ENCODE assay signal across 2 cellular contexts in genomic region chr3:171404376-171404982, GRCh38.
TF ChIP-seq lines count a peak whose summit lies in the region.

No MANE protein-coding gene starts in this region.

TF ChIP-seq in liver, 16 proteins besides CTCF, POLR2A, EP300 and RAD21 (continued from another document):
- no peak for TF ChIP-seq MAX (IDR thresholded peaks at IDR 0.05)
- TF ChIP-seq, protein P1, sequence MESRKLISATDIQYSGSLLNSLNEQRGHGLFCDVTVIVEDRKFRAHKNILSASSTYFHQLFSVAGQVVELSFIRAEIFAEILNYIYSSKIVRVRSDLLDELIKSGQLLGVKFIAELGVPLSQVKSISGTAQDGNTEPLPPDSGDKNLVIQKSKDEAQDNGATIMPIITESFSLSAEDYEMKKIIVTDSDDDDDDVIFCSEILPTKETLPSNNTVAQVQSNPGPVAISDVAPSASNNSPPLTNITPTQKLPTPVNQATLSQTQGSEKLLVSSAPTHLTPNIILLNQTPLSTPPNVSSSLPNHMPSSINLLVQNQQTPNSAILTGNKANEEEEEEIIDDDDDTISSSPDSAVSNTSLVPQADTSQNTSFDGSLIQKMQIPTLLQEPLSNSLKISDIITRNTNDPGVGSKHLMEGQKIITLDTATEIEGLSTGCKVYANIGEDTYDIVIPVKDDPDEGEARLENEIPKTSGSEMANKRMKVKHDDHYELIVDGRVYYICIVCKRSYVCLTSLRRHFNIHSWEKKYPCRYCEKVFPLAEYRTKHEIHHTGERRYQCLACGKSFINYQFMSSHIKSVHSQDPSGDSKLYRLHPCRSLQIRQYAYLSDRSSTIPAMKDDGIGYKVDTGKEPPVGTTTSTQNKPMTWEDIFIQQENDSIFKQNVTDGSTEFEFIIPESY (IDR thresholded peaks at IDR 0.05), result no peak
- TF ChIP-seq HNF4A (conservative IDR thresholded peaks at IDR 0.05), result peak; percentile 36 to 77
- TF ChIP-seq JUND (IDR thresholded peaks at IDR 0.05), result no peak
- no peak for TF ChIP-seq NR2F2 (IDR thresholded peaks at IDR 0.05)
- TF ChIP-seq ATF3 (IDR thresholded peaks at IDR 0.05), result no peak
- no peak for TF ChIP-seq EGR1 (IDR thresholded peaks at IDR 0.05; ENCODE audit: low read depth in 2 of 2)
- TF ChIP-seq HNF4G (IDR thresholded peaks at IDR 0.05), result peak; percentile 46
- TF ChIP-seq, protein P2, sequence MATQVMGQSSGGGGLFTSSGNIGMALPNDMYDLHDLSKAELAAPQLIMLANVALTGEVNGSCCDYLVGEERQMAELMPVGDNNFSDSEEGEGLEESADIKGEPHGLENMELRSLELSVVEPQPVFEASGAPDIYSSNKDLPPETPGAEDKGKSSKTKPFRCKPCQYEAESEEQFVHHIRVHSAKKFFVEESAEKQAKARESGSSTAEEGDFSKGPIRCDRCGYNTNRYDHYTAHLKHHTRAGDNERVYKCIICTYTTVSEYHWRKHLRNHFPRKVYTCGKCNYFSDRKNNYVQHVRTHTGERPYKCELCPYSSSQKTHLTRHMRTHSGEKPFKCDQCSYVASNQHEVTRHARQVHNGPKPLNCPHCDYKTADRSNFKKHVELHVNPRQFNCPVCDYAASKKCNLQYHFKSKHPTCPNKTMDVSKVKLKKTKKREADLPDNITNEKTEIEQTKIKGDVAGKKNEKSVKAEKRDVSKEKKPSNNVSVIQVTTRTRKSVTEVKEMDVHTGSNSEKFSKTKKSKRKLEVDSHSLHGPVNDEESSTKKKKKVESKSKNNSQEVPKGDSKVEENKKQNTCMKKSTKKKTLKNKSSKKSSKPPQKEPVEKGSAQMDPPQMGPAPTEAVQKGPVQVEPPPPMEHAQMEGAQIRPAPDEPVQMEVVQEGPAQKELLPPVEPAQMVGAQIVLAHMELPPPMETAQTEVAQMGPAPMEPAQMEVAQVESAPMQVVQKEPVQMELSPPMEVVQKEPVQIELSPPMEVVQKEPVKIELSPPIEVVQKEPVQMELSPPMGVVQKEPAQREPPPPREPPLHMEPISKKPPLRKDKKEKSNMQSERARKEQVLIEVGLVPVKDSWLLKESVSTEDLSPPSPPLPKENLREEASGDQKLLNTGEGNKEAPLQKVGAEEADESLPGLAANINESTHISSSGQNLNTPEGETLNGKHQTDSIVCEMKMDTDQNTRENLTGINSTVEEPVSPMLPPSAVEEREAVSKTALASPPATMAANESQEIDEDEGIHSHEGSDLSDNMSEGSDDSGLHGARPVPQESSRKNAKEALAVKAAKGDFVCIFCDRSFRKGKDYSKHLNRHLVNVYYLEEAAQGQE (IDR thresholded peaks at IDR 0.05), result no peak
- no peak for TF ChIP-seq FOXA2 (IDR thresholded peaks at IDR 0.05)
TF ChIP-seq in liver: peak in this region for 3.

TF ChIP-seq in HepG2, 621 proteins besides CTCF, POLR2A, EP300 and RAD21:
- TF ChIP-seq, protein P3, sequence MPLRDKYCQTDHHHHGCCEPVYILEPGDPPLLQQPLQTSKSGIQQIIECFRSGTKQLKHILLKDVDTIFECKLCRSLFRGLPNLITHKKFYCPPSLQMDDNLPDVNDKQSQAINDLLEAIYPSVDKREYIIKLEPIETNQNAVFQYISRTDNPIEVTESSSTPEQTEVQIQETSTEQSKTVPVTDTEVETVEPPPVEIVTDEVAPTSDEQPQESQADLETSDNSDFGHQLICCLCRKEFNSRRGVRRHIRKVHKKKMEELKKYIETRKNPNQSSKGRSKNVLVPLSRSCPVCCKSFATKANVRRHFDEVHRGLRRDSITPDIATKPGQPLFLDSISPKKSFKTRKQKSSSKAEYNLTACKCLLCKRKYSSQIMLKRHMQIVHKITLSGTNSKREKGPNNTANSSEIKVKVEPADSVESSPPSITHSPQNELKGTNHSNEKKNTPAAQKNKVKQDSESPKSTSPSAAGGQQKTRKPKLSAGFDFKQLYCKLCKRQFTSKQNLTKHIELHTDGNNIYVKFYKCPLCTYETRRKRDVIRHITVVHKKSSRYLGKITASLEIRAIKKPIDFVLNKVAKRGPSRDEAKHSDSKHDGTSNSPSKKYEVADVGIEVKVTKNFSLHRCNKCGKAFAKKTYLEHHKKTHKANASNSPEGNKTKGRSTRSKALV (CRISPR knock-in tag; IDR thresholded peaks at IDR 0.05), result no peak
- TF ChIP-seq, protein P4, sequence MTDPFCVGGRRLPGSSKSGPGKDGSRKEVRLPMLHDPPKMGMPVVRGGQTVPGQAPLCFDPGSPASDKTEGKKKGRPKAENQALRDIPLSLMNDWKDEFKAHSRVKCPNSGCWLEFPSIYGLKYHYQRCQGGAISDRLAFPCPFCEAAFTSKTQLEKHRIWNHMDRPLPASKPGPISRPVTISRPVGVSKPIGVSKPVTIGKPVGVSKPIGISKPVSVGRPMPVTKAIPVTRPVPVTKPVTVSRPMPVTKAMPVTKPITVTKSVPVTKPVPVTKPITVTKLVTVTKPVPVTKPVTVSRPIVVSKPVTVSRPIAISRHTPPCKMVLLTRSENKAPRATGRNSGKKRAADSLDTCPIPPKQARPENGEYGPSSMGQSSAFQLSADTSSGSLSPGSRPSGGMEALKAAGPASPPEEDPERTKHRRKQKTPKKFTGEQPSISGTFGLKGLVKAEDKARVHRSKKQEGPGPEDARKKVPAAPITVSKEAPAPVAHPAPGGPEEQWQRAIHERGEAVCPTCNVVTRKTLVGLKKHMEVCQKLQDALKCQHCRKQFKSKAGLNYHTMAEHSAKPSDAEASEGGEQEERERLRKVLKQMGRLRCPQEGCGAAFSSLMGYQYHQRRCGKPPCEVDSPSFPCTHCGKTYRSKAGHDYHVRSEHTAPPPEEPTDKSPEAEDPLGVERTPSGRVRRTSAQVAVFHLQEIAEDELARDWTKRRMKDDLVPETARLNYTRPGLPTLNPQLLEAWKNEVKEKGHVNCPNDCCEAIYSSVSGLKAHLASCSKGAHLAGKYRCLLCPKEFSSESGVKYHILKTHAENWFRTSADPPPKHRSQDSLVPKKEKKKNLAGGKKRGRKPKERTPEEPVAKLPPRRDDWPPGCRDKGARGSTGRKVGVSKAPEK (CRISPR knock-in tag; IDR thresholded peaks at IDR 0.05; ENCODE audit: borderline replicate concordance), result no peak
- TF ChIP-seq ZNF768 (CRISPR knock-in tag; IDR thresholded peaks at IDR 0.05), result no peak
- no peak for TF ChIP-seq SKI (IDR thresholded peaks at IDR 0.05; ENCODE audit: partially characterized antibody)
- TF ChIP-seq, protein P5, sequence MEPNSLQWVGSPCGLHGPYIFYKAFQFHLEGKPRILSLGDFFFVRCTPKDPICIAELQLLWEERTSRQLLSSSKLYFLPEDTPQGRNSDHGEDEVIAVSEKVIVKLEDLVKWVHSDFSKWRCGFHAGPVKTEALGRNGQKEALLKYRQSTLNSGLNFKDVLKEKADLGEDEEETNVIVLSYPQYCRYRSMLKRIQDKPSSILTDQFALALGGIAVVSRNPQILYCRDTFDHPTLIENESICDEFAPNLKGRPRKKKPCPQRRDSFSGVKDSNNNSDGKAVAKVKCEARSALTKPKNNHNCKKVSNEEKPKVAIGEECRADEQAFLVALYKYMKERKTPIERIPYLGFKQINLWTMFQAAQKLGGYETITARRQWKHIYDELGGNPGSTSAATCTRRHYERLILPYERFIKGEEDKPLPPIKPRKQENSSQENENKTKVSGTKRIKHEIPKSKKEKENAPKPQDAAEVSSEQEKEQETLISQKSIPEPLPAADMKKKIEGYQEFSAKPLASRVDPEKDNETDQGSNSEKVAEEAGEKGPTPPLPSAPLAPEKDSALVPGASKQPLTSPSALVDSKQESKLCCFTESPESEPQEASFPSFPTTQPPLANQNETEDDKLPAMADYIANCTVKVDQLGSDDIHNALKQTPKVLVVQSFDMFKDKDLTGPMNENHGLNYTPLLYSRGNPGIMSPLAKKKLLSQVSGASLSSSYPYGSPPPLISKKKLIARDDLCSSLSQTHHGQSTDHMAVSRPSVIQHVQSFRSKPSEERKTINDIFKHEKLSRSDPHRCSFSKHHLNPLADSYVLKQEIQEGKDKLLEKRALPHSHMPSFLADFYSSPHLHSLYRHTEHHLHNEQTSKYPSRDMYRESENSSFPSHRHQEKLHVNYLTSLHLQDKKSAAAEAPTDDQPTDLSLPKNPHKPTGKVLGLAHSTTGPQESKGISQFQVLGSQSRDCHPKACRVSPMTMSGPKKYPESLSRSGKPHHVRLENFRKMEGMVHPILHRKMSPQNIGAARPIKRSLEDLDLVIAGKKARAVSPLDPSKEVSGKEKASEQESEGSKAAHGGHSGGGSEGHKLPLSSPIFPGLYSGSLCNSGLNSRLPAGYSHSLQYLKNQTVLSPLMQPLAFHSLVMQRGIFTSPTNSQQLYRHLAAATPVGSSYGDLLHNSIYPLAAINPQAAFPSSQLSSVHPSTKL (CRISPR knock-in tag; IDR thresholded peaks at IDR 0.05), result no peak
- TF ChIP-seq ZNF878 (CRISPR knock-in tag; IDR thresholded peaks at IDR 0.05), result no peak
- no peak for TF ChIP-seq ZNF44 (CRISPR knock-in tag; IDR thresholded peaks at IDR 0.05)
- TF ChIP-seq ATF5 (CRISPR knock-in tag; IDR thresholded peaks at IDR 0.05; ENCODE audit: low read depth), result no peak
- no peak for TF ChIP-seq MIER3 (CRISPR knock-in tag; IDR thresholded peaks at IDR 0.05; ENCODE audit: borderline replicate concordance)
- TF ChIP-seq ZNF431 (CRISPR knock-in tag; IDR thresholded peaks at IDR 0.05; ENCODE audit: borderline replicate concordance, low read depth), result no peak
- no peak for TF ChIP-seq MAZ (IDR thresholded peaks at IDR 0.05; ENCODE audit: borderline replicate concordance, low read depth, low read length)
- TF ChIP-seq MAZ (CRISPR knock-in tag; IDR thresholded peaks at IDR 0.05; ENCODE audit: low read depth), result no peak
- no peak for TF ChIP-seq SMAD9 (CRISPR knock-in tag; IDR thresholded peaks at IDR 0.05)
- TF ChIP-seq, protein P6, sequence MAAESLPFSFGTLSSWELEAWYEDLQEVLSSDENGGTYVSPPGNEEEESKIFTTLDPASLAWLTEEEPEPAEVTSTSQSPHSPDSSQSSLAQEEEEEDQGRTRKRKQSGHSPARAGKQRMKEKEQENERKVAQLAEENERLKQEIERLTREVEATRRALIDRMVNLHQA (CRISPR knock-in tag; IDR thresholded peaks at IDR 0.05), result no peak
- no peak for TF ChIP-seq ZNF747 (CRISPR knock-in tag; IDR thresholded peaks at IDR 0.05; ENCODE audit: borderline replicate concordance)
- TF ChIP-seq ZFP62 (CRISPR knock-in tag; IDR thresholded peaks at IDR 0.05), result no peak
- TF ChIP-seq SOX5 (CRISPR knock-in tag; IDR thresholded peaks at IDR 0.05; ENCODE audit: borderline replicate concordance), result no peak
- no peak for TF ChIP-seq HES4 (CRISPR knock-in tag; IDR thresholded peaks at IDR 0.05; ENCODE audit: borderline replicate concordance)
- TF ChIP-seq TRIM22 (IDR thresholded peaks at IDR 0.05), result no peak
- TF ChIP-seq ZNF513 (CRISPR knock-in tag; conservative IDR thresholded peaks at IDR 0.05), result no peak
- no peak for TF ChIP-seq SNAPC4 (CRISPR knock-in tag; IDR thresholded peaks at IDR 0.05)
